In genomic region chr5:115430374-115430773, GRCh38 we compare ENCODE assay signal across 18 cellular contexts.
DNase-seq lines count a peak whose midpoint lies in the region; ATAC-seq and TF ChIP-seq lines count a peak whose summit lies in the region.
"Had no signal": no experiment of that assay in that cellular context is flagged by ENCODE, and none has a peak within 500 bp of the region (broad histone marks: within the 10 kb centered on the region; RNA-seq: fewer than 3 reads in every experiment).

No MANE protein-coding gene starts in this region.

- peaks cover 15% of the 10 kb centered on the region for H3K4me1 ChIP-seq in BLaER1
- H3K4me1 ChIP-seq in foreskin keratinocyte, result peaks cover under 1% of the 10 kb centered on the region
- peaks cover 19% of the 10 kb centered on the region; the same call in 1 of the 2 replicates for H3K4me1 ChIP-seq in GM23338 (ENCODE audit: insufficient read depth)
- H3K4me1 ChIP-seq: HAP-1 had no signal

- no peak overlapping the region for H3K27ac Mint-ChIP-seq in T-helper 17 cell
- H3K27ac Mint-ChIP-seq in GM23338, result no peak overlapping the region
- H3K27ac Mint-ChIP-seq: IgD-negative memory B cell had no signal

- no peaks in the 10 kb centered on the region for H3K79me2 ChIP-seq in GM23338 (replicated peaks; ENCODE audit: insufficient read depth)

- 0 out of 2 replicates have a peak, but pooled peaks cover 5% of the 10 kb centered on the region for H3K9me2 ChIP-seq in GM23338 (ENCODE audit: insufficient read depth)

- H3K9me3 Mint-ChIP-seq in GM23338, result no peaks in the 10 kb centered on the region
- H3K9me3 Mint-ChIP-seq: IgD-negative memory B cell had no signal

- DNase-seq in NCI-H146 treated with DMSO at 0.1 percent for 48 hours (lab: John Stamatoyannopoulos, UW; ENCODE audit: unreplicated experiment) (peak; percentile 70), RWPE1 (ENCODE audit: low spot score) (peak; percentile 57), foreskin keratinocyte (peak in 1 of 2 donors; percentile 51), NCI-H128 (lab: John Stamatoyannopoulos, UW; ENCODE audit: unreplicated experiment) (no peak), T-helper 17 cell (no peak), GM23338 (ENCODE audit: low spot score) (no peak)
- DNase-seq in activated CD4-positive, alpha-beta T cell treated with anti-CD3 and anti-CD28 coated beads for 4 hours, result no peak
- DNase-seq: C1 segment of cervical spinal cord, NCI-H2029 treated with DMSO at 0.1 percent for 48 hours, NCI-H2171 treated with DMSO at 0.1 percent for 48 hours, NCI-H524, OCI-M1, SW 1271 had no signal

- no peak overlapping the region for H3K9ac ChIP-seq in BLaER1

- H3K4me3 ChIP-seq in BLaER1, result no peak overlapping the region
- no peak overlapping the region for H3K4me3 ChIP-seq in GM23338
- H3K4me3 ChIP-seq: A549, HAP-1 had no signal

- TF ChIP-seq CTCF in RWPE1 (conservative IDR thresholded peaks at IDR 0.05; ENCODE audit: low read depth), result no peak
- TF ChIP-seq CTCF in foreskin keratinocyte (conservative IDR thresholded peaks at IDR 0.05), result no peak
- no peak for TF ChIP-seq CTCF in GM23338 (conservative IDR thresholded peaks at IDR 0.05; ENCODE audit: low read depth in 2 of 2)

- H3K27me3 Mint-ChIP-seq in T-helper 17 cell (peaks cover 38% of the 10 kb centered on the region), GM23338 (ENCODE audit: insufficient read depth, low read depth, poor library complexity) (peaks cover 2% of the 10 kb centered on the region)

- POLR2A ChIA-PET in RWPE1 (lab: Yijun Ruan, JAX; ENCODE audit: low non-redundant PET), result no interaction called here

- H3K4me2 ChIP-seq in BLaER1 (peak overlapping the region; percentile 52), GM23338 (no peak overlapping the region)
- H3K4me2 ChIP-seq: A549 had no signal

- H3K27ac ChIP-seq in BLaER1 (no peak overlapping the region), RWPE1 (no peak overlapping the region), foreskin keratinocyte (no peak overlapping the region), GM23338 (ENCODE audit: low read depth) (no peak overlapping the region)
- H3K27ac ChIP-seq: A549, HL-60 had no signal

- H3K27me3 ChIP-seq in BLaER1, result no peaks in the 10 kb centered on the region
- H3K27me3 ChIP-seq in foreskin keratinocyte, result no peaks in the 10 kb centered on the region
- H3K27me3 ChIP-seq in GM23338 (ENCODE audit: insufficient read depth), result no peaks in the 10 kb centered on the region

- H3K36me3 ChIP-seq in BLaER1 (no peaks in the 10 kb centered on the region), GM23338 (ENCODE audit: insufficient read depth) (no peaks in the 10 kb centered on the region)
- H3K36me3 ChIP-seq: HAP-1 had no signal

- H3K4me3 Mint-ChIP-seq in T-helper 17 cell (no peak overlapping the region), GM23338 (no peak overlapping the region)
- H3K4me3 Mint-ChIP-seq: IgD-negative memory B cell had no signal

- H3K36me3 Mint-ChIP-seq in T-helper 17 cell (ENCODE audit: low read depth) (no peaks in the 10 kb centered on the region), GM23338 (ENCODE audit: low read depth) (no peaks in the 10 kb centered on the region)
- H3K36me3 Mint-ChIP-seq: IgD-negative memory B cell had no signal

- no peaks in the 10 kb centered on the region for H3F3A ChIP-seq in GM23338 (replicated peaks; ENCODE audit: low read depth)

- CTCF ChIA-PET in RWPE1 (lab: Yijun Ruan, JAX), result interaction anchor here (0.5 to 0.8 kb wide), 2 partner anchors 18 to 114 kb away, joined by 3 to 4 read pairs; no protein-coding TSS in a partner anchor

- no peak overlapping the region for H2AFZ ChIP-seq in GM23338

- H3K4me1 Mint-ChIP-seq in T-helper 17 cell (no peaks in the 10 kb centered on the region), GM23338 (peaks cover 20% of the 10 kb centered on the region)

- no peaks in the 10 kb centered on the region for H4K20me1 ChIP-seq in BLaER1
- no peaks in the 10 kb centered on the region for H4K20me1 ChIP-seq in GM23338 (replicated peaks; ENCODE audit: insufficient read depth)

- ATAC-seq in foreskin keratinocyte (peak; percentile 82), T-helper 17 cell (no peak), GM23338 (no peak)

- H3K9me3 ChIP-seq in BLaER1, result no peaks in the 10 kb centered on the region
- no peaks in the 10 kb centered on the region for H3K9me3 ChIP-seq in T-helper 17 cell (ENCODE audit: control insufficient read depth, low read length, poor library complexity, severe bottlenecking)
- H3K9me3 ChIP-seq: A549, HAP-1 had no signal

TF ChIP-seq in GM23338, 12 proteins besides CTCF, POLR2A, EP300 and RAD21 (continues in another document):
- TF ChIP-seq ZNF114 (CRISPR knock-in tag; IDR thresholded peaks at IDR 0.05), result no peak
- TF ChIP-seq STAT1 (IDR thresholded peaks at IDR 0.05; ENCODE audit: unreplicated experiment), result no peak
- TF ChIP-seq EZH2 (IDR thresholded peaks at IDR 0.05; ENCODE audit: low read depth, unreplicated experiment), result no peak
- TF ChIP-seq REST (IDR thresholded peaks at IDR 0.05; ENCODE audit: unreplicated experiment), result no peak
- TF ChIP-seq JUNB (IDR thresholded peaks at IDR 0.05; ENCODE audit: unreplicated experiment), result no peak

Comparison
In these comparisons a context has a peak if more than half of its experiments do, and no peak if none do; other contexts are left out.
1. DNase-seq: peak in NCI-H146 treated with DMSO at 0.1 percent for 48 hours (single experiment) and RWPE1 (single experiment); none in NCI-H128 (single experiment), T-helper 17 cell (0 of 3), GM23338 (single experiment) and activated CD4-positive, alpha-beta T cell treated with anti-CD3 and anti-CD28 coated beads for 4 hours (0 of 2).